In the genomic region with DNA sequence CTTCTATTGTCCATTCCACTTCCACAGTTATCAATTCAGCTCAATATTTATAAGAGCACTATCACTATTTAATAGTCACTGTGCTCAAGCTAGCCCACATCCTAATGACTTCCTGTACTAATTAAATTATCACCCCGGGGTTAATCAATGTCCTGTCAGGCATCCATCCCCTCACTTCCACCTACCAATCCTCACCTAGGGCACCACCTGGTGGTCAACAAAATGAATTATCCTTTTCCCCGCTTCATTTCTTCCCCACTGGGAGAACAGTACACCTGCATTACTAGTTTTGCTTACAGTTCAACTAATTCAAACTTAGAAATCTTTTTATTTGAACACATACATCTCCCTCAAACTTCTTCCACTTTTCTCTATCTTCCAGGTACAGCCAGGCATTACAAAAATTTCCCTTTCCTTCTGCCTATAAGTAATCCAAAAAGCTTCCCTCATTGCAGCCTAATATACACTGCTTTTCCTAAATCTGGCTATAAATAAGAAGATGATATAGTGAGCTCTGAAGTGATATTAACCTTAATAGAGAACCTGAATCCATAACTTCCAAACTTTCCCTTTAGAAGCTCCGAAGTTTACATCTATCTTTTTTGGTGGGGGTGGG, we compare ENCODE assay signal across 8 cellular contexts.
A peak's percentile ranks its signal among the peaks of the same experiment; 100 is the strongest.
DNase-seq lines count a peak whose midpoint lies in the region; ATAC-seq and TF ChIP-seq lines count a peak whose summit lies in the region.

No MANE protein-coding gene starts in this region.

- peaks cover 5% of the 10 kb centered on the region for H3K4me1 ChIP-seq in BE2C
- H3K4me1 ChIP-seq in right lobe of liver, result peaks cover 0 to 13% (median 6%) of the 10 kb centered on the region in 4 donors
- H3K4me1 ChIP-seq in subcutaneous abdominal adipose tissue (ENCODE audit: control insufficient read depth in 5 of 5, insufficient read depth in 5 of 5, low read length in 5 of 5), result peaks cover 2 to 35% (median 28%) of the 10 kb centered on the region in 5 donors

- H3K9ac ChIP-seq in subcutaneous abdominal adipose tissue (ENCODE audit: low read length in 5 of 5), result no peak overlapping the region

- TF ChIP-seq CTCF in BE2C (IDR thresholded peaks at IDR 0.05; ENCODE audit: low read depth, low read length) (peak; percentile 82), right lobe of liver (IDR thresholded peaks at IDR 0.05) (peak; percentile 74 to 80 (median 76))

- H3K27ac ChIP-seq in right lobe of liver (no peak overlapping the region), subcutaneous abdominal adipose tissue (ENCODE audit: low read depth, low read length) (peak overlapping the region; percentile 43)

- intact Hi-C loops in right lobe of liver (cut with DNase I), result loop anchor here (5.0 to 10.0 kb wide), 3 partner anchors 178 to 330 kb away; no protein-coding TSS in a partner anchor

- no peak overlapping the region for H3K4me3 ChIP-seq in BE2C (ENCODE audit: low read depth, low read length)
- H3K4me3 ChIP-seq in right lobe of liver, result no peak overlapping the region
- no peak overlapping the region for H3K4me3 ChIP-seq in subcutaneous abdominal adipose tissue (ENCODE audit: low read depth in 1 of 5, low read length in 5 of 5)

- peak; percentile 40 for ATAC-seq in GM18867 (IDR thresholded peaks at IDR 0.05; ENCODE audit: unreplicated experiment)
- ATAC-seq in right lobe of liver, result peak; percentile 71 to 81 (median 78)

- H3K27me3 Mint-ChIP-seq in T-helper 2 cell treated with Interferon-gamma antibody and Interleukin-4, amounts not matched to agents 5 μg/mL and 100 μg/mL, for 36 hours (ENCODE audit: low read depth), result no peaks in the 10 kb centered on the region

- TF ChIP-seq POLR2A in right lobe of liver (IDR thresholded peaks at IDR 0.05), result no peak

- H3K27ac Mint-ChIP-seq in T-helper 2 cell treated with Interferon-gamma antibody and Interleukin-4, amounts not matched to agents 5 μg/mL and 100 μg/mL, for 36 hours, result no peak overlapping the region

- no peaks in the 10 kb centered on the region for H3K27me3 ChIP-seq in BE2C
- no peaks in the 10 kb centered on the region for H3K27me3 ChIP-seq in right lobe of liver
- H3K27me3 ChIP-seq in subcutaneous abdominal adipose tissue (ENCODE audit: control insufficient read depth in 5 of 5, insufficient read depth in 4 of 5, low read length in 5 of 5), result no peaks in the 10 kb centered on the region

- H3K4me1 Mint-ChIP-seq in T-helper 2 cell treated with Interferon-gamma antibody and Interleukin-4, amounts not matched to agents 5 μg/mL and 100 μg/mL, for 36 hours (ENCODE audit: low read depth), result peaks cover 26% of the 10 kb centered on the region

- peaks cover 2% of the 10 kb centered on the region for H3K36me3 Mint-ChIP-seq in T-helper 2 cell treated with Interferon-gamma antibody and Interleukin-4, amounts not matched to agents 5 μg/mL and 100 μg/mL, for 36 hours (ENCODE audit: low read depth)

- no peaks in the 10 kb centered on the region for H3K36me3 ChIP-seq in BE2C
- no peaks in the 10 kb centered on the region for H3K36me3 ChIP-seq in right lobe of liver
- no peaks in the 10 kb centered on the region for H3K36me3 ChIP-seq in subcutaneous abdominal adipose tissue (ENCODE audit: control insufficient read depth in 5 of 5, insufficient read depth in 5 of 5, low read length in 5 of 5)

- H3K9me3 ChIP-seq in BE2C (no peaks in the 10 kb centered on the region), right lobe of liver (no peaks in the 10 kb centered on the region), subcutaneous abdominal adipose tissue (ENCODE audit: control insufficient read depth in 5 of 5, low read length in 5 of 5) (no peaks in the 10 kb centered on the region)

- no peaks in the 10 kb centered on the region for H3K9me3 Mint-ChIP-seq in T-helper 2 cell treated with Interferon-gamma antibody and Interleukin-4, amounts not matched to agents 5 μg/mL and 100 μg/mL, for 36 hours

- H3K4me3 Mint-ChIP-seq in T-helper 2 cell treated with Interferon-gamma antibody and Interleukin-4, amounts not matched to agents 5 μg/mL and 100 μg/mL, for 36 hours, result no peak overlapping the region

- DNase-seq in BE2C (peak; percentile 73), NCI-H146 (lab: John Stamatoyannopoulos, UW) (peak; percentile 86), cerebellum (ENCODE audit: low spot score) (peak; percentile 46), right lobe of liver (peak in 1 of 3 donors; percentile 53), NCI-H1930 (lab: John Stamatoyannopoulos, UW) (no peak)
- peak; percentile 12 for DNase-seq in T-helper 2 cell treated with Interferon-gamma antibody and Interleukin-4, amounts not matched to agents 5 μg/mL and 100 μg/mL, for 36 hours (ENCODE audit: low spot score)

- 41% methylated on average over 3 of the region's 3 CpGs for WGBS in right lobe of liver (ENCODE audit: insufficient coverage, low coverage, low lambda C conversion rate, missing lambda C conversion rate)

Comparison
In these comparisons a context has a peak if more than half of its experiments do, and no peak if none do; other contexts are left out.
1. DNase-seq: peak in BE2C (single experiment), NCI-H146 (single experiment), T-helper 2 cell treated with Interferon-gamma antibody and Interleukin-4, amounts not matched to agents 5 μg/mL and 100 μg/mL, for 36 hours (single experiment) and cerebellum (single experiment); none in NCI-H1930 (0 of 2).